12 cellular contexts compared by ENCODE assay signal in genomic region chr19:35040474-35040825, GRCh38. TPM values are rescaled to one million over a fixed set of nuclear protein-coding genes. Genes with fewer than 3 reads are reported as not detected.
DNase-seq lines count a peak whose midpoint lies in the region; ATAC-seq, FAIRE-seq and TF ChIP-seq lines count a peak whose summit lies in the region.
"Had no signal": no experiment of that assay in that cellular context is flagged by ENCODE, and none has a peak within 500 bp of the region (broad histone marks: within the 10 kb centered on the region; RNA-seq: fewer than 3 reads in every experiment).

No MANE protein-coding gene starts in this region.

- peak overlapping the region; percentile 90 for H3K27ac Mint-ChIP-seq in Caco-2 (ENCODE audit: unreplicated experiment)

- H3K27me3 ChIP-seq in Caco-2 (replicated peaks; ENCODE audit: control insufficient read depth, insufficient read depth, low read length) (no peaks in the 10 kb centered on the region), WERI-Rb-1 (ENCODE audit: insufficient read depth, low read depth, severe bottlenecking) (no peaks in the 10 kb centered on the region), gastrocnemius medialis (no peaks in the 10 kb centered on the region)

- no TSS peak for BruUV-seq in Caco-2 (replicated peaks; lab: Mats Ljungman, UMichigan)

- no peaks in the 10 kb centered on the region for H3K9me3 ChIP-seq in Caco-2
- H3K9me3 ChIP-seq in WERI-Rb-1 (ENCODE audit: severe bottlenecking), result no peaks in the 10 kb centered on the region
- H3K9me3 ChIP-seq in kidney (ENCODE audit: control insufficient read depth in 1 of 2, low read length in 2 of 2), result no peaks in the 10 kb centered on the region
- no peaks in the 10 kb centered on the region for H3K9me3 ChIP-seq in gastrocnemius medialis

- in situ Hi-C loops in gastrocnemius medialis (cut with MboI; ENCODE audit: low sequenced_read_pairs in 4 of 4), result loop anchor here in 1 of 4 donors (10.0 kb wide), 1 partner anchor 54 kb away; no protein-coding TSS in a partner anchor

- no peaks in the 10 kb centered on the region; the same call in 1 of the 2 replicates for H3K36me3 ChIP-seq in Caco-2 (ENCODE audit: control insufficient read depth, insufficient read depth, low read length)
- peaks cover 74% of the 10 kb centered on the region for H3K36me3 ChIP-seq in WERI-Rb-1
- H3K36me3 ChIP-seq in kidney (ENCODE audit: control insufficient read depth in 1 of 2, insufficient read depth in 2 of 2, low read length in 2 of 2), result no peaks in the 10 kb centered on the region
- peaks cover 0 to 10% of the 10 kb centered on the region in 2 donors for H3K36me3 ChIP-seq in gastrocnemius medialis

- POLR2A ChIA-PET in Caco-2 (lab: Charles Lee), result no interaction called here

- CTCF ChIA-PET in Caco-2 (lab: Charles Lee), result no interaction called here

- H3K27ac ChIP-seq in WERI-Rb-1, result peak overlapping the region; percentile 77
- peak overlapping the region; percentile 94 to 97 for H3K27ac ChIP-seq in kidney (ENCODE audit: low read depth in 2 of 2, low read length in 2 of 2)
- H3K27ac ChIP-seq in gastrocnemius medialis, result peak overlapping the region; percentile 97 to 98 (median 98)

- no peak for DNase-seq in Caco-2
- no peak for DNase-seq in WERI-Rb-1
- DNase-seq in kidney, result no peak
- DNase-seq in gastrocnemius medialis, result no peak
- DNase-seq in NCI-H146 (lab: John Stamatoyannopoulos, UW), result no peak
- no peak for DNase-seq in NCI-H446 (lab: John Stamatoyannopoulos, UW)
- no peak for DNase-seq in middle frontal gyrus (ENCODE audit: extremely low spot score, low spot score)
- DNase-seq: activated effector memory CD4-positive, alpha-beta T cell treated with Interleukin-2 at 50 U/mL for 16 hours; IMR-90; NCI-H510A treated with DMSO at 0.1 percent for 48 hours had no signal

- peak overlapping the region in 1 of 2 donors; percentile 87 for H3K9ac ChIP-seq in kidney (ENCODE audit: low read length in 2 of 2)

- H3K4me3 Mint-ChIP-seq in Caco-2 (ENCODE audit: unreplicated experiment), result peak overlapping the region; percentile 89

- H3K27me3 Mint-ChIP-seq in Caco-2 (ENCODE audit: insufficient read depth, unreplicated experiment), result no peaks in the 10 kb centered on the region

- FAIRE-seq in kidney (lab: Jason Lieb, UNC), result no peak

- ATAC-seq in gastrocnemius medialis (no peak), HG02885 (IDR thresholded peaks at IDR 0.05; ENCODE audit: poor library complexity, unreplicated experiment) (no peak)

- no peak for TF ChIP-seq POLR2A in gastrocnemius medialis (IDR thresholded peaks at IDR 0.05)

- TF ChIP-seq CTCF in Caco-2 (IDR thresholded peaks at IDR 0.05; ENCODE audit: insufficient read depth in 1 of 2, low read depth in 1 of 2, low read length in 1 of 2, severe bottlenecking in 1 of 2, unreplicated experiment in 1 of 2), result no peak
- TF ChIP-seq CTCF in WERI-Rb-1 (IDR thresholded peaks at IDR 0.05; ENCODE audit: low read depth, low read length), result no peak
- no peak for TF ChIP-seq CTCF in kidney (IDR thresholded peaks at IDR 0.05; ENCODE audit: borderline replicate concordance, extremely low read depth, insufficient read depth)
- no peak for TF ChIP-seq CTCF in gastrocnemius medialis (IDR thresholded peaks at IDR 0.05 in 4 of 5, conservative IDR thresholded peaks at IDR 0.05 in 1 of 5)

- H3K4me3 ChIP-seq in Caco-2 (ENCODE audit: low read depth, low read length), result peak overlapping the region; percentile 16; the same call in 1 of the 2 replicates
- no peak overlapping the region for H3K4me3 ChIP-seq in WERI-Rb-1 (ENCODE audit: low read depth, low read length)
- H3K4me3 ChIP-seq in kidney (ENCODE audit: low read length in 2 of 2), result peak overlapping the region in 1 of 2 donors; percentile 82
- H3K4me3 ChIP-seq in gastrocnemius medialis, result peak overlapping the region; percentile 9 to 24 (median 10)

- H3K4me1 ChIP-seq in Caco-2 (peaks cover 36% of the 10 kb centered on the region), kidney (ENCODE audit: control insufficient read depth in 1 of 2, insufficient read depth in 1 of 2, low read depth in 1 of 2, low read length in 2 of 2) (peaks cover 23 to 50% of the 10 kb centered on the region in 2 donors), gastrocnemius medialis (peaks cover 62 to 75% of the 10 kb centered on the region in 2 donors)

- no peaks in the 10 kb centered on the region for H3K9me3 Mint-ChIP-seq in Caco-2 (ENCODE audit: unreplicated experiment)

- H3K4me1 Mint-ChIP-seq in Caco-2 (ENCODE audit: low read depth, unreplicated experiment), result peaks cover 25% of the 10 kb centered on the region

- intact Hi-C loops in Caco-2 (cut with micrococcal nuclease; ENCODE audit: unreplicated experiment) (loop anchor here (1.0 to 10.0 kb wide), 2 partner anchors 9 to 196 kb away; no protein-coding TSS in a partner anchor), kidney (cut with DNase I) (no loop called here), gastrocnemius medialis (cut with DNase I; ENCODE audit: low total_unique reads) (loop anchor here (5.0 kb wide), 1 partner anchor 717 kb away; the partner anchor contains the start of genes HSPB6 and PROSER3)

- peaks cover 23% of the 10 kb centered on the region for H3K36me3 Mint-ChIP-seq in Caco-2 (ENCODE audit: insufficient read depth, unreplicated experiment)

RNA-seq across cellular contexts. Expression of gene HPN, which starts 1.1 kb away (rescaled TPM):
- total RNA-seq in Caco-2 (2022), result 20.8 and 21.1 TPM in 2 replicates
- 134 TPM for total RNA-seq in kidney
- 331 TPM for polyA plus RNA-seq in kidney (ENCODE audit: insufficient read depth, low read depth, low replicate concordance)
- 10 to 100 TPM in 3 of 4 donors, 1 to 10 TPM in 1; 9.1 to 24.0 (median 17.1) TPM for total RNA-seq in gastrocnemius medialis
- total RNA-seq: Daoy, IMR-90 had no signal
- polyA plus RNA-seq: IMR-90 had no signal

RNA-seq across cellular contexts. Expression of gene SCN1B, which starts 10.2 kb away (rescaled TPM):
- total RNA-seq in Caco-2 (2022), result 1.7 and 1.9 TPM in 2 replicates
- 24.1 TPM for total RNA-seq in kidney
- 9.6 TPM for polyA plus RNA-seq in kidney (ENCODE audit: insufficient read depth, low read depth, low replicate concordance)
- 100 to 1,000 TPM; 194 to 469 (median 289) TPM for total RNA-seq in gastrocnemius medialis

RNA-seq across cellular contexts. Expression of gene GRAMD1A, which starts 40.3 kb away (rescaled TPM):
- total RNA-seq in Caco-2 (2022), result 110 and 132 TPM in 2 replicates
- 87.3 TPM for total RNA-seq in kidney
- 29.8 TPM for polyA plus RNA-seq in kidney (ENCODE audit: insufficient read depth, low read depth, low replicate concordance)
- total RNA-seq in gastrocnemius medialis, result 10 to 100 TPM; 38.8 to 45.1 (median 43.7) TPM
